8 cellular contexts compared by ENCODE assay signal in genomic region chr20:49279677-49280462, GRCh38. TPM values are rescaled to one million over a fixed set of nuclear protein-coding genes. Genes with fewer than 3 reads are reported as not detected.
DNase-seq lines count a peak whose midpoint lies in the region; ATAC-seq, FAIRE-seq and TF ChIP-seq lines count a peak whose summit lies in the region.

No MANE protein-coding gene starts in this region.

- 52 to 56% methylated on average over 7 of the region's 7 CpGs for WGBS in tibial nerve, 2 donors

- no peak for TF ChIP-seq CTCF in activated CD8-positive, alpha-beta T cell treated with anti-CD3 and anti-CD28 coated beads for 36 hours (IDR thresholded peaks at IDR 0.05)
- TF ChIP-seq CTCF in keratinocyte (optimal IDR thresholded peaks at IDR 0.05 in 1 of 3, IDR thresholded peaks at IDR 0.05 in 1 of 3, conservative IDR thresholded peaks at IDR 0.05 in 1 of 3; ENCODE audit: extremely low read depth in 1 of 3, insufficient read depth in 2 of 3, low read length in 3 of 3): no peak
- no peak for TF ChIP-seq CTCF in tibial nerve (IDR thresholded peaks at IDR 0.05)

- H3K27ac Mint-ChIP-seq in activated naive CD4-positive, alpha-beta T cell treated with anti-CD3 and anti-CD28 coated beads for 36 hours: peak overlapping the region; percentile 90
- H3K27ac Mint-ChIP-seq in activated CD8-positive, alpha-beta T cell treated with anti-CD3 and anti-CD28 coated beads for 36 hours: peak overlapping the region; percentile 100

- H3K27ac ChIP-seq in keratinocyte (ENCODE audit: control insufficient read depth, insufficient read depth, low read length): peak overlapping the region; percentile 93
- H3K27ac ChIP-seq in tibial nerve: peak overlapping the region in 2 of 4 donors; percentile 97 to 98

- DNase-seq in activated naive CD4-positive, alpha-beta T cell treated with anti-CD3 and anti-CD28 coated beads for 36 hours: no peak
- DNase-seq in activated naive CD4-positive, alpha-beta T cell (lab: John Stamatoyannopoulos, UW): no peak
- DNase-seq in activated CD8-positive, alpha-beta T cell treated with anti-CD3 and anti-CD28 coated beads for 36 hours: no peak
- no peak for DNase-seq in keratinocyte (ENCODE audit: low read depth, low spot score)
- no peak for DNase-seq in tibial nerve (ENCODE audit: low spot score in 2 of 2)
- no peak for DNase-seq in dedifferentiated amniotic fluid mesenchymal stem cell (ENCODE audit: extremely low spot score)

- peaks cover 7% of the 10 kb centered on the region for H3K9me3 Mint-ChIP-seq in activated naive CD4-positive, alpha-beta T cell treated with anti-CD3 and anti-CD28 coated beads for 36 hours
- peaks cover 18% of the 10 kb centered on the region for H3K9me3 Mint-ChIP-seq in activated CD8-positive, alpha-beta T cell treated with anti-CD3 and anti-CD28 coated beads for 36 hours

- intact Hi-C loops in activated naive CD4-positive, alpha-beta T cell treated with anti-CD3 and anti-CD28 coated beads for 36 hours (cut with micrococcal nuclease): loop anchor here (2.0 to 10.0 kb wide), 5 partner anchors 415 to 1778 kb away; partner anchors contain the start of genes NCOA3, PREX1 and SLC9A8
- intact Hi-C loops in activated CD8-positive, alpha-beta T cell treated with anti-CD3 and anti-CD28 coated beads for 36 hours (cut with micrococcal nuclease): no loop called here

- H3K4me3 Mint-ChIP-seq in activated naive CD4-positive, alpha-beta T cell treated with anti-CD3 and anti-CD28 coated beads for 36 hours: peak overlapping the region; percentile 99
- peak overlapping the region; percentile 100 for H3K4me3 Mint-ChIP-seq in activated CD8-positive, alpha-beta T cell treated with anti-CD3 and anti-CD28 coated beads for 36 hours

- no peaks in the 10 kb centered on the region for H3K9me1 ChIP-seq in keratinocyte (ENCODE audit: control insufficient read depth, extremely low read depth, insufficient read depth, low read length)

- CTCF ChIA-PET in activated naive CD4-positive, alpha-beta T cell treated with anti-CD3 and anti-CD28 coated beads for 36 hours (lab: Charles Lee): interaction anchor here (0.6 to 1.0 kb wide), 3 partner anchors 13 to 520 kb away, joined by 3 to 6 read pairs (median 5); no protein-coding TSS in a partner anchor
- CTCF ChIA-PET in activated CD8-positive, alpha-beta T cell treated with anti-CD3 and anti-CD28 coated beads for 36 hours (lab: Charles Lee): interaction anchor here (0.7 to 1.8 kb wide), 3 partner anchors 32 to 62 kb away, joined by 3 to 9 read pairs (median 6); no protein-coding TSS in a partner anchor

- H3K4me3 ChIP-seq in keratinocyte (ENCODE audit: control insufficient read depth in 2 of 3, extremely low read depth in 1 of 3, insufficient read depth in 2 of 3, low read depth in 1 of 3, low read length in 3 of 3): peak overlapping the region; percentile 98 to 100 (median 99)
- H3K4me3 ChIP-seq in tibial nerve: peak overlapping the region in 3 of 4 donors; percentile 69 to 97 (median 76)

- peaks cover 69% of the 10 kb centered on the region for H3K4me1 Mint-ChIP-seq in activated naive CD4-positive, alpha-beta T cell treated with anti-CD3 and anti-CD28 coated beads for 36 hours (ENCODE audit: low read depth)
- peaks cover 56% of the 10 kb centered on the region for H3K4me1 Mint-ChIP-seq in activated CD8-positive, alpha-beta T cell treated with anti-CD3 and anti-CD28 coated beads for 36 hours (ENCODE audit: low read depth)

- peaks cover 42 to 60% of the 10 kb centered on the region in 2 experiments for H3K36me3 ChIP-seq in keratinocyte (ENCODE audit: control insufficient read depth in 2 of 2, extremely low read depth in 1 of 2, insufficient read depth in 2 of 2, low read length in 2 of 2)
- H3K36me3 ChIP-seq in tibial nerve: peaks cover 11 to 64% (median 36%) of the 10 kb centered on the region in 3 donors

- POLR2A ChIA-PET in activated CD8-positive, alpha-beta T cell treated with anti-CD3 and anti-CD28 coated beads for 36 hours (lab: Charles Lee): interaction anchor here (0.6 to 8.4 kb wide), 21 partner anchors 7 to 314 kb away, joined by 3 to 148 read pairs (median 4); partner anchors contain the start of genes CSE1L, DDX27 and STAU1

- H3K4me2 ChIP-seq in keratinocyte (ENCODE audit: control insufficient read depth, extremely low read depth, insufficient read depth, low read depth, low read length): peak overlapping the region; percentile 96

- dilution Hi-C loops in keratinocyte (cut with MboI; ENCODE audit: extremely low pct_ligation_motif_present, low sequenced_read_pairs): no loop called here

- TF ChIP-seq POLR2A in tibial nerve (IDR thresholded peaks at IDR 0.05): no peak

- H3K9ac ChIP-seq in keratinocyte (ENCODE audit: control insufficient read depth, extremely low read depth, insufficient read depth, low read length): peak overlapping the region; percentile 99

- H3K27me3 Mint-ChIP-seq in activated naive CD4-positive, alpha-beta T cell treated with anti-CD3 and anti-CD28 coated beads for 36 hours (ENCODE audit: low read depth): no peaks in the 10 kb centered on the region
- H3K27me3 Mint-ChIP-seq in activated CD8-positive, alpha-beta T cell treated with anti-CD3 and anti-CD28 coated beads for 36 hours: peaks cover 2% of the 10 kb centered on the region

- H3K79me2 ChIP-seq in keratinocyte (ENCODE audit: control insufficient read depth, insufficient read depth, low read length): peaks cover 89% of the 10 kb centered on the region

- no peak for TF ChIP-seq EP300 in tibial nerve (IDR thresholded peaks at IDR 0.05)

- peaks cover 51% of the 10 kb centered on the region for H3K4me1 ChIP-seq in keratinocyte (ENCODE audit: control insufficient read depth, extremely low read depth, insufficient read depth, low read length)
- H3K4me1 ChIP-seq in tibial nerve: peaks cover 0 to 59% (median 32%) of the 10 kb centered on the region in 4 donors

- no peak overlapping the region for H2AFZ ChIP-seq in keratinocyte (ENCODE audit: control insufficient read depth, low read length)

- H4K20me1 ChIP-seq in keratinocyte (ENCODE audit: control insufficient read depth, extremely low read depth, insufficient read depth, low read length): peaks cover 59% of the 10 kb centered on the region

- FAIRE-seq in keratinocyte (lab: Jason Lieb, UNC): no peak

- H3K27me3 ChIP-seq in keratinocyte (ENCODE audit: control insufficient read depth, extremely low read depth, insufficient read depth, low read length) (no peaks in the 10 kb centered on the region), tibial nerve (no peaks in the 10 kb centered on the region)

- peaks cover 79% of the 10 kb centered on the region for H3K36me3 Mint-ChIP-seq in activated naive CD4-positive, alpha-beta T cell treated with anti-CD3 and anti-CD28 coated beads for 36 hours (ENCODE audit: low read depth)
- H3K36me3 Mint-ChIP-seq in activated CD8-positive, alpha-beta T cell treated with anti-CD3 and anti-CD28 coated beads for 36 hours (ENCODE audit: low read depth): peaks cover 85% of the 10 kb centered on the region

- H3K9me3 ChIP-seq in keratinocyte (ENCODE audit: control insufficient read depth, low read depth, low read length) (no peaks in the 10 kb centered on the region), tibial nerve (peaks cover 0 to 34% (median 3%) of the 10 kb centered on the region in 4 donors)

- no peak for ATAC-seq in activated CD8-positive, alpha-beta T cell treated with anti-CD3 and anti-CD28 coated beads for 36 hours
- ATAC-seq in GM19397 (IDR thresholded peaks at IDR 0.05; ENCODE audit: unreplicated experiment) (no peak), GM18909 (IDR thresholded peaks at IDR 0.05; ENCODE audit: poor library complexity, unreplicated experiment) (no peak)

RNA-seq across cellular contexts. Expression of gene ZNFX1, which starts 2.0 kb away (rescaled TPM):
- total RNA-seq in activated naive CD4-positive, alpha-beta T cell treated with anti-CD3 and anti-CD28 coated beads for 36 hours: 10 to 100 TPM; 18.2 to 19.0 TPM
- total RNA-seq in activated CD8-positive, alpha-beta T cell treated with anti-CD3 and anti-CD28 coated beads for 36 hours: 10 to 100 TPM; 27.4 to 27.7 TPM
- 14.2 to 19.6 TPM (median 16.4 TPM) in 3 replicates for polyA plus RNA-seq in keratinocyte
- 6.8 TPM for polyA plus RNA-seq in keratinocyte (2011; ENCODE audit: low read depth)
- polyA plus RNA-seq in keratinocyte (2011; cell fraction: cytosol; rRNA removed): 17.3 and 19.8 TPM in 2 replicates
- 45.7 and 49.0 TPM in 2 replicates for polyA plus RNA-seq in keratinocyte (2011; cell fraction: nucleus; rRNA removed)
- polyA plus RNA-seq in keratinocyte (2012; ENCODE audit: low replicate concordance): 12.5 and 34.7 TPM in 2 replicates
- 44.9 to 78.9 TPM (median 58.3 TPM) in 3 replicates for polyA minus RNA-seq in keratinocyte
- 27.0 TPM for polyA minus RNA-seq in keratinocyte (2011; cell fraction: cytosol; rRNA and poly(A)+ RNA removed)
- polyA minus RNA-seq in keratinocyte (2011; cell fraction: nucleus; rRNA and poly(A)+ RNA removed): 41.0 and 75.3 TPM in 2 replicates
- 10 to 100 TPM; 35.0 to 45.2 (median 39.1) TPM for total RNA-seq in tibial nerve
